2 cellular contexts compared by ENCODE assay signal in the genomic region with DNA sequence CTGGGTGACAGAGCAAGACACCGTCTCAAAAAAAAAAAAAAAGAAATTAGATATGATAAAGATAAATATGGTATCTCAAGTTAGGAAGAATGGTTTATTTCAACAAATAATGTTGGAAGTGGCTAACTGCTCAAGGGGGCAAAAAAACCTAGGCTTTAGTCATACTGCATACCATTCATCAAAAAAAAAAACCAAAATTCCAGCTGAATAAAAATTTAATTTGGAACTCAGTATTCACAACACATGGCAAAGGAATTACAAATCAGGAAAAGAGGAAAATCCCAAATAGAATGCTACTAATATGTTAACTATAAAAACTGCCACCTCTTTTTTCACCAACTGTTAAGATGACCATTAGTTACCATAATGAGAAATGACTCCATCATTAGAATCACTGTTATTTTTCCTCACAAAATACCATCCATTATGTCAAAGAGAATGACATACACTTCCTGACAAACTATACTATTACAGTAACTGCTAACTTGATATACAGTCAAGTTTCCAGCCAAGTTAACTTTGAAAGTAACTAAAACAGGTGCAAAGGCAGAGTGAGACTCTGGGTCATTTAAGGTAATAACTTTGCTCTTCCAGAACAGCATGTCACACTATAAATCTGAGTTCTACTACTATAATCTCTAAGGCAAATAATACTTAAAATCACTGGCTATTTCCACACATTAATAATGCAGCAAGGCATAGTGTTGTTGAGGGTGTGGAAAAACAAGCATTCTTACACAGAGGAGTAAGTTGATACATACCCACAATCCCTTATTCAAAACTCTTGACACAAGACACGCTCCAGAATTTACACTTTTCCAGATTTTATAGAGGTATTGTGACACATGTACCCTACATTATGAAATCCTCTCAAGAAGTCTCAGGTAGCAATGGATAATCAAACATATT.
TF ChIP-seq lines count a peak whose summit lies in the region.

No MANE protein-coding gene starts in this region.

TF ChIP-seq in WTC11, 78 proteins besides CTCF, POLR2A, EP300 and RAD21 (continued from another document and continues in another):
- TF ChIP-seq, protein P1, sequence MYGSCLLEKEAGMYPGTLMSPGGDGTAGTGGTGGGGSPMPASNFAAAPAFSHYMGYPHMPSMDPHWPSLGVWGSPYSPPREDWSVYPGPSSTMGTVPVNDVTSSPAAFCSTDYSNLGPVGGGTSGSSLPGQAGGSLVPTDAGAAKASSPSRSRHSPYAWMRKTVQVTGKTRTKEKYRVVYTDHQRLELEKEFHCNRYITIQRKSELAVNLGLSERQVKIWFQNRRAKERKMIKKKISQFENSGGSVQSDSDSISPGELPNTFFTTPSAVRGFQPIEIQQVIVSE (CRISPR knock-in tag; IDR thresholded peaks at IDR 0.05; ENCODE audit: borderline replicate concordance) = no peak
- TF ChIP-seq, protein P2, sequence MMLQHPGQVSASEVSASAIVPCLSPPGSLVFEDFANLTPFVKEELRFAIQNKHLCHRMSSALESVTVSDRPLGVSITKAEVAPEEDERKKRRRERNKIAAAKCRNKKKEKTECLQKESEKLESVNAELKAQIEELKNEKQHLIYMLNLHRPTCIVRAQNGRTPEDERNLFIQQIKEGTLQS (CRISPR knock-in tag; conservative IDR thresholded peaks at IDR 0.05) = no peak
- TF ChIP-seq SOX15 (CRISPR knock-in tag; IDR thresholded peaks at IDR 0.05) = no peak
- TF ChIP-seq, protein P3, sequence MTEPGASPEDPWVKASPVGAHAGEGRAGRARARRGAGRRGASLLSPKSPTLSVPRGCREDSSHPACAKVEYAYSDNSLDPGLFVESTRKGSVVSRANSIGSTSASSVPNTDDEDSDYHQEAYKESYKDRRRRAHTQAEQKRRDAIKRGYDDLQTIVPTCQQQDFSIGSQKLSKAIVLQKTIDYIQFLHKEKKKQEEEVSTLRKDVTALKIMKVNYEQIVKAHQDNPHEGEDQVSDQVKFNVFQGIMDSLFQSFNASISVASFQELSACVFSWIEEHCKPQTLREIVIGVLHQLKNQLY (CRISPR knock-in tag; IDR thresholded peaks at IDR 0.05) = no peak
- TF ChIP-seq, protein P4, sequence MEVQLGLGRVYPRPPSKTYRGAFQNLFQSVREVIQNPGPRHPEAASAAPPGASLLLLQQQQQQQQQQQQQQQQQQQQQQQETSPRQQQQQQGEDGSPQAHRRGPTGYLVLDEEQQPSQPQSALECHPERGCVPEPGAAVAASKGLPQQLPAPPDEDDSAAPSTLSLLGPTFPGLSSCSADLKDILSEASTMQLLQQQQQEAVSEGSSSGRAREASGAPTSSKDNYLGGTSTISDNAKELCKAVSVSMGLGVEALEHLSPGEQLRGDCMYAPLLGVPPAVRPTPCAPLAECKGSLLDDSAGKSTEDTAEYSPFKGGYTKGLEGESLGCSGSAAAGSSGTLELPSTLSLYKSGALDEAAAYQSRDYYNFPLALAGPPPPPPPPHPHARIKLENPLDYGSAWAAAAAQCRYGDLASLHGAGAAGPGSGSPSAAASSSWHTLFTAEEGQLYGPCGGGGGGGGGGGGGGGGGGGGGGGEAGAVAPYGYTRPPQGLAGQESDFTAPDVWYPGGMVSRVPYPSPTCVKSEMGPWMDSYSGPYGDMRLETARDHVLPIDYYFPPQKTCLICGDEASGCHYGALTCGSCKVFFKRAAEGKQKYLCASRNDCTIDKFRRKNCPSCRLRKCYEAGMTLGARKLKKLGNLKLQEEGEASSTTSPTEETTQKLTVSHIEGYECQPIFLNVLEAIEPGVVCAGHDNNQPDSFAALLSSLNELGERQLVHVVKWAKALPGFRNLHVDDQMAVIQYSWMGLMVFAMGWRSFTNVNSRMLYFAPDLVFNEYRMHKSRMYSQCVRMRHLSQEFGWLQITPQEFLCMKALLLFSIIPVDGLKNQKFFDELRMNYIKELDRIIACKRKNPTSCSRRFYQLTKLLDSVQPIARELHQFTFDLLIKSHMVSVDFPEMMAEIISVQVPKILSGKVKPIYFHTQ (CRISPR knock-in tag; IDR thresholded peaks at IDR 0.05) = no peak
- no peak for TF ChIP-seq OVOL2 (CRISPR knock-in tag; IDR thresholded peaks at IDR 0.05; ENCODE audit: borderline replicate concordance)
- no peak for TF ChIP-seq GTF2I (CRISPR knock-in tag; conservative IDR thresholded peaks at IDR 0.05)
- no peak for TF ChIP-seq ESRRA (CRISPR knock-in tag; IDR thresholded peaks at IDR 0.05; ENCODE audit: borderline replicate concordance)
- TF ChIP-seq, protein P5, sequence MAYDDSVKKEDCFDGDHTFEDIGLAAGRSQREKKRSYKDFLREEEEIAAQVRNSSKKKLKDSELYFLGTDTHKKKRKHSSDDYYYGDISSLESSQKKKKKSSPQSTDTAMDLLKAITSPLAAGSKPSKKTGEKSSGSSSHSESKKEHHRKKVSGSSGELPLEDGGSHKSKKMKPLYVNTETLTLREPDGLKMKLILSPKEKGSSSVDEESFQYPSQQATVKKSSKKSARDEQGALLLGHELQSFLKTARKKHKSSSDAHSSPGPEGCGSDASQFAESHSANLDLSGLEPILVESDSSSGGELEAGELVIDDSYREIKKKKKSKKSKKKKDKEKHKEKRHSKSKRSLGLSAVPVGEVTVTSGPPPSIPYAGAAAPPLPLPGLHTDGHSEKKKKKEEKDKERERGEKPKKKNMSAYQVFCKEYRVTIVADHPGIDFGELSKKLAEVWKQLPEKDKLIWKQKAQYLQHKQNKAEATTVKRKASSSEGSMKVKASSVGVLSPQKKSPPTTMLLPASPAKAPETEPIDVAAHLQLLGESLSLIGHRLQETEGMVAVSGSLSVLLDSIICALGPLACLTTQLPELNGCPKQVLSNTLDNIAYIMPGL (CRISPR knock-in tag; IDR thresholded peaks at IDR 0.05) = no peak
- no peak for TF ChIP-seq NR2C2 (CRISPR knock-in tag; IDR thresholded peaks at IDR 0.05)
- TF ChIP-seq GRHL2 (CRISPR knock-in tag; IDR thresholded peaks at IDR 0.05; ENCODE audit: insufficient replicate concordance, severe bottlenecking) = no peak
- TF ChIP-seq, protein P6, sequence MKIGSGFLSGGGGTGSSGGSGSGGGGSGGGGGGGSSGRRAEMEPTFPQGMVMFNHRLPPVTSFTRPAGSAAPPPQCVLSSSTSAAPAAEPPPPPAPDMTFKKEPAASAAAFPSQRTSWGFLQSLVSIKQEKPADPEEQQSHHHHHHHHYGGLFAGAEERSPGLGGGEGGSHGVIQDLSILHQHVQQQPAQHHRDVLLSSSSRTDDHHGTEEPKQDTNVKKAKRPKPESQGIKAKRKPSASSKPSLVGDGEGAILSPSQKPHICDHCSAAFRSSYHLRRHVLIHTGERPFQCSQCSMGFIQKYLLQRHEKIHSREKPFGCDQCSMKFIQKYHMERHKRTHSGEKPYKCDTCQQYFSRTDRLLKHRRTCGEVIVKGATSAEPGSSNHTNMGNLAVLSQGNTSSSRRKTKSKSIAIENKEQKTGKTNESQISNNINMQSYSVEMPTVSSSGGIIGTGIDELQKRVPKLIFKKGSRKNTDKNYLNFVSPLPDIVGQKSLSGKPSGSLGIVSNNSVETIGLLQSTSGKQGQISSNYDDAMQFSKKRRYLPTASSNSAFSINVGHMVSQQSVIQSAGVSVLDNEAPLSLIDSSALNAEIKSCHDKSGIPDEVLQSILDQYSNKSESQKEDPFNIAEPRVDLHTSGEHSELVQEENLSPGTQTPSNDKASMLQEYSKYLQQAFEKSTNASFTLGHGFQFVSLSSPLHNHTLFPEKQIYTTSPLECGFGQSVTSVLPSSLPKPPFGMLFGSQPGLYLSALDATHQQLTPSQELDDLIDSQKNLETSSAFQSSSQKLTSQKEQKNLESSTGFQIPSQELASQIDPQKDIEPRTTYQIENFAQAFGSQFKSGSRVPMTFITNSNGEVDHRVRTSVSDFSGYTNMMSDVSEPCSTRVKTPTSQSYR (CRISPR knock-in tag; IDR thresholded peaks at IDR 0.05) = no peak
- no peak for TF ChIP-seq FOXK1 (CRISPR knock-in tag; IDR thresholded peaks at IDR 0.05)
- no peak for TF ChIP-seq ZNF317 (CRISPR knock-in tag; IDR thresholded peaks at IDR 0.05; ENCODE audit: borderline replicate concordance, low read depth)

TF ChIP-seq in HepG2, 621 proteins besides CTCF, POLR2A, EP300 and RAD21 (continued from another document):
- TF ChIP-seq, protein P7, sequence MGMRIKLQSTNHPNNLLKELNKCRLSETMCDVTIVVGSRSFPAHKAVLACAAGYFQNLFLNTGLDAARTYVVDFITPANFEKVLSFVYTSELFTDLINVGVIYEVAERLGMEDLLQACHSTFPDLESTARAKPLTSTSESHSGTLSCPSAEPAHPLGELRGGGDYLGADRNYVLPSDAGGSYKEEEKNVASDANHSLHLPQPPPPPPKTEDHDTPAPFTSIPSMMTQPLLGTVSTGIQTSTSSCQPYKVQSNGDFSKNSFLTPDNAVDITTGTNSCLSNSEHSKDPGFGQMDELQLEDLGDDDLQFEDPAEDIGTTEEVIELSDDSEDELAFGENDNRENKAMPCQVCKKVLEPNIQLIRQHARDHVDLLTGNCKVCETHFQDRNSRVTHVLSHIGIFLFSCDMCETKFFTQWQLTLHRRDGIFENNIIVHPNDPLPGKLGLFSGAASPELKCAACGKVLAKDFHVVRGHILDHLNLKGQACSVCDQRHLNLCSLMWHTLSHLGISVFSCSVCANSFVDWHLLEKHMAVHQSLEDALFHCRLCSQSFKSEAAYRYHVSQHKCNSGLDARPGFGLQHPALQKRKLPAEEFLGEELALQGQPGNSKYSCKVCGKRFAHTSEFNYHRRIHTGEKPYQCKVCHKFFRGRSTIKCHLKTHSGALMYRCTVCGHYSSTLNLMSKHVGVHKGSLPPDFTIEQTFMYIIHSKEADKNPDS (CRISPR knock-in tag; IDR thresholded peaks at IDR 0.05) = no peak
- TF ChIP-seq SPEN (CRISPR knock-in tag; IDR thresholded peaks at IDR 0.05; ENCODE audit: low read depth) (no peak), CEBPB (IDR thresholded peaks at IDR 0.05; ENCODE audit: borderline replicate concordance, low read depth, low read length) (peak; percentile 64)
